Comparison of ENCODE assay signal across 21 cellular contexts in the genomic region with DNA sequence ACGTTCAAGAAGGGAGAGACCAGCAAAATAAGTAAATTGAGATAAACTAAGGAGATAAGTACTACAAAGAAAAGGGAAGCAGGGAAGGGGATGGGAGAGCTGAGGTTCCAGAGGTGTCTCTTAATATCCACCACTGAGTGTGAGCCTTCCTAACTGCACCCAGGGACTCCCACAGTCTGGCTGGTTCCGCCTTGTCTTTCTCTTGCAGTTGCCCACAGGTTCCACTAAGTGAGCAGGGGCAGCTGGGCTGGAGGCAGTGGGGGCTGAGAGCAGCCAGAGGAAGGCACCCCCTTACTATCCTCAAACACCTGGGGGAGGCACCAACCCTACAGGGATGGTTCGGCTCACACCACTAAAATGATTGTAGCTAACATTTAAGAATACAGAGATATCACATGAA.
A peak's percentile ranks its signal among the peaks of the same experiment; 100 is the strongest.
DNase-seq lines count a peak whose midpoint lies in the region; ATAC-seq, FAIRE-seq and TF ChIP-seq lines count a peak whose summit lies in the region.
"Had no signal": no experiment of that assay in that cellular context is flagged by ENCODE, and none has a peak within 500 bp of the region (broad histone marks: within the 10 kb centered on the region; RNA-seq: fewer than 3 reads in every experiment).

No MANE protein-coding gene starts in this region.

- 0 out of 2 replicates have a peak overlapping the region, but pooled peaks have one; percentile 6 for H3K4me2 ChIP-seq in GM23338
- no peak overlapping the region for H3K4me2 ChIP-seq in H1 (ENCODE audit: insufficient read depth in 1 of 2, low read depth in 2 of 2, low read length in 2 of 2)

- POLR2A ChIA-PET in H1 (lab: Charles Lee; ENCODE audit: partially characterized antibody): no interaction called here

- no peaks in the 10 kb centered on the region for H3K36me3 ChIP-seq in CD4-positive, CD25-positive, alpha-beta regulatory T cell (ENCODE audit: control insufficient read depth, insufficient read depth, low read length)
- H3K36me3 ChIP-seq in GM23338 (ENCODE audit: insufficient read depth) (no peaks in the 10 kb centered on the region), H1 (ENCODE audit: control insufficient read depth in 2 of 4, insufficient read depth in 4 of 4, low read length in 3 of 4) (no peaks in the 10 kb centered on the region), neutrophil (no peaks in the 10 kb centered on the region)
- H3K36me3 ChIP-seq: breast epithelium, left lung, prostate gland had no signal

- H2BK12ac ChIP-seq in H1 (ENCODE audit: low read depth, low read length): no peak overlapping the region

- peak overlapping the region in 1 of 4 donors; percentile 27 for H3K4me3 Mint-ChIP-seq in CD4-positive, CD25-positive, alpha-beta regulatory T cell
- H3K4me3 Mint-ChIP-seq in GM23338: no peak overlapping the region
- H3K4me3 Mint-ChIP-seq: activated CD4-positive, alpha-beta T cell treated with anti-CD3 and anti-CD28 coated beads, Interleukin-2, amount 10 ng/mL, durations not matched to agents 7 days and 5 days; naive thymus-derived CD8-positive, alpha-beta T cell; stimulated activated effector memory CD8-positive, alpha-beta T cell treated with anti-CD3 and anti-CD28 coated beads, Interleukin-12 subunit alpha, Interleukin-12 subunit beta, amount 100 ng/mL, for 72 hours; T-cell had no signal

- WGBS in H1 (ENCODE audit: extremely low coverage in 1 of 2, insufficient coverage in 1 of 2, insufficient read length in 1 of 2, insufficient replicate concordance in 2 of 2, low coverage in 1 of 2, low lambda C conversion rate in 2 of 2, missing lambda C conversion rate in 1 of 2), 2 experiments: 89% methylated on average over 3 of the region's 3 CpGs; no CpG with 5 or more reads in 1 of the 2 experiments

- H3K23ac ChIP-seq in H1 (ENCODE audit: insufficient read length): no peak overlapping the region

- no peak overlapping the region for H3K14ac ChIP-seq in H1 (ENCODE audit: insufficient read length)

- no peak for TF ChIP-seq EP300 in H1 (IDR thresholded peaks at IDR 0.05; ENCODE audit: borderline replicate concordance in 1 of 2, low read depth in 2 of 2, low read length in 2 of 2)

- no peak overlapping the region for H3K56ac ChIP-seq in H1 (replicated peaks; ENCODE audit: insufficient read length, low read depth, low read length)

- H3K79me1 ChIP-seq in H1 (ENCODE audit: low read depth, low read length): no peaks in the 10 kb centered on the region

- no peak overlapping the region for H2BK5ac ChIP-seq in H1 (ENCODE audit: low read depth, low read length)

- H4K20me1 ChIP-seq in GM23338 (replicated peaks; ENCODE audit: insufficient read depth) (no peaks in the 10 kb centered on the region), H1 (replicated peaks in 1 of 2; ENCODE audit: control insufficient read depth in 1 of 2, insufficient read depth in 2 of 2, low read length in 2 of 2) (no peaks in the 10 kb centered on the region)

- no peak overlapping the region for H3K4ac ChIP-seq in H1 (replicated peaks; ENCODE audit: insufficient read length, low read depth, low read length)

- no peak overlapping the region for H2AK5ac ChIP-seq in H1 (ENCODE audit: low read depth, low read length)

- no peak for TF ChIP-seq POLR2A in H1 (IDR thresholded peaks at IDR 0.05; ENCODE audit: control extremely low read depth in 1 of 2, low read depth in 2 of 2, low read length in 2 of 2)

- DNase-seq in CD4-positive, CD25-positive, alpha-beta regulatory T cell: no peak
- DNase-seq in GM23338 (ENCODE audit: low spot score): no peak
- no peak for DNase-seq in H1 (ENCODE audit: low read depth in 1 of 2, low spot score in 2 of 2)
- DNase-seq in NCI-H2029 (lab: John Stamatoyannopoulos, UW): no peak
- no peak for DNase-seq in NCI-H446 treated with DMSO at 0.1 percent for 48 hours (lab: John Stamatoyannopoulos, UW)
- DNase-seq: activated CD4-positive, alpha-beta T cell treated with anti-CD3 and anti-CD28 coated beads, Interleukin-2, amount 10 ng/mL, durations not matched to agents 7 days and 5 days; activated CD8-positive, alpha-beta memory T cell treated with anti-CD3 and anti-CD28 coated beads, Interleukin-2, amount 50 U/mL, for 48 hours; activated gamma-delta T cell; KG1; left lung; naive thymus-derived CD8-positive, alpha-beta T cell; NCI-H2227 treated with DMSO at 0.1 percent for 48 hours; OCI-M1; stimulated activated CD4-positive, alpha-beta T cell treated with anti-CD3 and anti-CD28 coated beads, Interleukin-2, amount 100 ng/mL, for 24 hours; T-cell had no signal

- no peak overlapping the region for H3K9ac ChIP-seq in H1 (replicated peaks in 1 of 4; ENCODE audit: extremely low read depth in 1 of 4, low read depth in 3 of 4, low read length in 3 of 4)

- peaks cover 65 to 95% (median 80%) of the 10 kb centered on the region in 4 donors for H3K4me1 Mint-ChIP-seq in CD4-positive, CD25-positive, alpha-beta regulatory T cell
- peaks cover 39% of the 10 kb centered on the region for H3K4me1 Mint-ChIP-seq in GM23338

- no peak overlapping the region for H4K8ac ChIP-seq in H1 (ENCODE audit: extremely low read depth, insufficient read depth, low read length)

- H2BK120ac ChIP-seq in H1 (replicated peaks; ENCODE audit: low read depth, low read length): no peak overlapping the region

- no peaks in the 10 kb centered on the region for H3F3A ChIP-seq in GM23338 (replicated peaks; ENCODE audit: low read depth)

- peak overlapping the region; percentile 39 for H4K91ac ChIP-seq in H1 (replicated peaks; ENCODE audit: insufficient read length, low read length)

- CTCF ChIA-PET in H1 (lab: Charles Lee; ENCODE audit: partially characterized antibody): interaction anchor here (0.6 to 1.8 kb wide), 6 partner anchors 9 to 522 kb away, joined by 3 to 6 read pairs (median 4); no protein-coding TSS in a partner anchor

- TF ChIP-seq CTCF in GM23338 (conservative IDR thresholded peaks at IDR 0.05; ENCODE audit: low read depth in 2 of 2) (no peak), H1 (IDR thresholded peaks at IDR 0.05; ENCODE audit: control extremely low read depth in 1 of 3, insufficient read depth in 1 of 3, low read depth in 1 of 3, low read length in 3 of 3) (no peak), neutrophil (IDR thresholded peaks at IDR 0.05) (no peak)

- H3K79me2 ChIP-seq in GM23338 (replicated peaks; ENCODE audit: insufficient read depth): peaks cover 4% of the 10 kb centered on the region; the same call in 1 of the 2 replicates
- H3K79me2 ChIP-seq in H1 (ENCODE audit: control insufficient read depth in 1 of 2, insufficient read depth in 2 of 2, low read length in 2 of 2): no peaks in the 10 kb centered on the region

- no peaks in the 10 kb centered on the region for H3K27me3 Mint-ChIP-seq in CD4-positive, CD25-positive, alpha-beta regulatory T cell
- H3K27me3 Mint-ChIP-seq in GM23338 (ENCODE audit: insufficient read depth, low read depth, poor library complexity): peaks cover 3% of the 10 kb centered on the region
- H3K27me3 Mint-ChIP-seq: activated CD4-positive, alpha-beta T cell treated with anti-CD3 and anti-CD28 coated beads, Interleukin-2, amount 10 ng/mL, durations not matched to agents 7 days and 5 days; naive thymus-derived CD8-positive, alpha-beta T cell; T-cell had no signal

- H2BK15ac ChIP-seq in H1 (ENCODE audit: low read length): no peak overlapping the region

- peaks cover 14% of the 10 kb centered on the region for H3K36me3 Mint-ChIP-seq in CD4-positive, CD25-positive, alpha-beta regulatory T cell
- H3K36me3 Mint-ChIP-seq in GM23338 (ENCODE audit: low read depth): no peaks in the 10 kb centered on the region
- H3K36me3 Mint-ChIP-seq: stimulated activated effector memory CD8-positive, alpha-beta T cell treated with anti-CD3 and anti-CD28 coated beads, Interleukin-12 subunit alpha, Interleukin-12 subunit beta, amount 100 ng/mL, for 72 hours had no signal

- ATAC-seq in CD4-positive, CD25-positive, alpha-beta regulatory T cell (ENCODE audit: low read depth in 2 of 2): no peak
- no peak; the same call in 2 of the 3 replicates for ATAC-seq in GM23338
- no peak for ATAC-seq in GM18517 (IDR thresholded peaks at IDR 0.05; ENCODE audit: unreplicated experiment)
- ATAC-seq: left lung; naive thymus-derived CD8-positive, alpha-beta T cell; stimulated activated effector memory CD8-positive, alpha-beta T cell treated with anti-CD3 and anti-CD28 coated beads, Interleukin-12 subunit alpha, Interleukin-12 subunit beta, amount 100 ng/mL, for 72 hours; T-cell had no signal

- H2AFZ ChIP-seq in GM23338 (no peak overlapping the region), H1 (ENCODE audit: low read length) (no peak overlapping the region)

- H3K4me1 ChIP-seq in CD4-positive, CD25-positive, alpha-beta regulatory T cell (ENCODE audit: control insufficient read depth, insufficient read depth, low read length, poor library complexity, severe bottlenecking): peaks cover 62% of the 10 kb centered on the region
- H3K4me1 ChIP-seq in GM23338 (ENCODE audit: insufficient read depth) (peaks cover 17% of the 10 kb centered on the region), H1 (replicated peaks in 1 of 4; ENCODE audit: control insufficient read depth in 3 of 4, insufficient read depth in 4 of 4, low read length in 3 of 4) (peaks cover 2 to 11% (median 4%) of the 10 kb centered on the region in 4 experiments; a peak in 5 of 7 replicates), neutrophil (ENCODE audit: control insufficient read depth in 1 of 2, insufficient read depth in 1 of 2, low read depth in 1 of 2, low read length in 1 of 2) (peaks cover 27 to 58% of the 10 kb centered on the region in 2 experiments)
- H3K4me1 ChIP-seq: breast epithelium, prostate gland had no signal

- no peaks in the 10 kb centered on the region for H3K23me2 ChIP-seq in H1 (ENCODE audit: low read depth, low read length)

- no peak for TF ChIP-seq RAD21 in H1 (IDR thresholded peaks at IDR 0.05 in 1 of 2, conservative IDR thresholded peaks at IDR 0.05 in 1 of 2; ENCODE audit: low read depth in 2 of 2, low read length in 2 of 2)

- no peaks in the 10 kb centered on the region for H3K27me3 ChIP-seq in CD4-positive, CD25-positive, alpha-beta regulatory T cell (ENCODE audit: control insufficient read depth, insufficient read depth, low read length)
- H3K27me3 ChIP-seq in GM23338 (ENCODE audit: insufficient read depth) (no peaks in the 10 kb centered on the region), H1 (replicated peaks in 1 of 4; ENCODE audit: control insufficient read depth in 3 of 4, extremely low read depth in 1 of 4, insufficient read depth in 3 of 4, low read length in 3 of 4) (no peaks in the 10 kb centered on the region), neutrophil (no peaks in the 10 kb centered on the region)
- H3K27me3 ChIP-seq: breast epithelium, left lung had no signal

- no peaks in the 10 kb centered on the region for H3K9me2 ChIP-seq in GM23338 (ENCODE audit: insufficient read depth)

- no peak overlapping the region for H3K27ac ChIP-seq in CD4-positive, CD25-positive, alpha-beta regulatory T cell (ENCODE audit: insufficient read depth, low read length, poor library complexity, severe bottlenecking)
- H3K27ac ChIP-seq in GM23338 (ENCODE audit: low read depth): no peak overlapping the region
- no peak overlapping the region for H3K27ac ChIP-seq in H1 (ENCODE audit: low read depth, low read length)
- peak overlapping the region; percentile 26 for H3K27ac ChIP-seq in neutrophil
- H3K27ac ChIP-seq: breast epithelium, left lung, prostate gland had no signal

- H2BK20ac ChIP-seq in H1 (ENCODE audit: low read length): no peak overlapping the region

- H3K18ac ChIP-seq in H1 (ENCODE audit: extremely low read depth, low read length): no peak overlapping the region

- H3K4me3 ChIP-seq in CD4-positive, CD25-positive, alpha-beta regulatory T cell (ENCODE audit: low read depth, low read length): no peak overlapping the region
- H3K4me3 ChIP-seq in GM23338 (no peak overlapping the region), H1 (ENCODE audit: extremely low read depth in 1 of 4, insufficient read depth in 2 of 4, low read depth in 3 of 4, low read length in 4 of 4) (no peak overlapping the region), neutrophil (ENCODE audit: low read depth in 1 of 2, low read length in 1 of 2) (no peak overlapping the region)
- H3K4me3 ChIP-seq: breast epithelium, coronary artery, left lung, prostate gland had no signal

- no peaks in the 10 kb centered on the region for H3K9me3 ChIP-seq in CD4-positive, CD25-positive, alpha-beta regulatory T cell (ENCODE audit: control insufficient read depth in 2 of 2, low read length in 2 of 2)
- H3K9me3 ChIP-seq in H1 (ENCODE audit: insufficient read depth in 2 of 2, low read depth in 1 of 2, low read length in 1 of 2) (no peaks in the 10 kb centered on the region), neutrophil (no peaks in the 10 kb centered on the region)
- H3K9me3 ChIP-seq: breast epithelium, left lung, prostate gland had no signal

- FAIRE-seq in H1 (lab: Jason Lieb, UNC): no peak

- no peak overlapping the region for H4K5ac ChIP-seq in H1 (ENCODE audit: insufficient read length, low read depth, low read length)

- peak overlapping the region in 2 of 3 donors; percentile 1 to 16 for H3K27ac Mint-ChIP-seq in CD4-positive, CD25-positive, alpha-beta regulatory T cell
- H3K27ac Mint-ChIP-seq in GM23338: peak overlapping the region; percentile 13; the same call in 1 of the 2 replicates
- H3K27ac Mint-ChIP-seq: stimulated activated effector memory CD8-positive, alpha-beta T cell treated with anti-CD3 and anti-CD28 coated beads, Interleukin-12 subunit alpha, Interleukin-12 subunit beta, amount 100 ng/mL, for 72 hours; T-cell had no signal

- H3K9me3 Mint-ChIP-seq in CD4-positive, CD25-positive, alpha-beta regulatory T cell: no peaks in the 10 kb centered on the region
- H3K9me3 Mint-ChIP-seq in GM23338: no peaks in the 10 kb centered on the region
- H3K9me3 Mint-ChIP-seq: activated CD4-positive, alpha-beta T cell treated with anti-CD3 and anti-CD28 coated beads, Interleukin-2, amount 10 ng/mL, durations not matched to agents 7 days and 5 days; stimulated activated effector memory CD8-positive, alpha-beta T cell treated with anti-CD3 and anti-CD28 coated beads, Interleukin-12 subunit alpha, Interleukin-12 subunit beta, amount 100 ng/mL, for 72 hours had no signal
